27 cellular contexts compared by ENCODE assay signal in the genomic region with DNA sequence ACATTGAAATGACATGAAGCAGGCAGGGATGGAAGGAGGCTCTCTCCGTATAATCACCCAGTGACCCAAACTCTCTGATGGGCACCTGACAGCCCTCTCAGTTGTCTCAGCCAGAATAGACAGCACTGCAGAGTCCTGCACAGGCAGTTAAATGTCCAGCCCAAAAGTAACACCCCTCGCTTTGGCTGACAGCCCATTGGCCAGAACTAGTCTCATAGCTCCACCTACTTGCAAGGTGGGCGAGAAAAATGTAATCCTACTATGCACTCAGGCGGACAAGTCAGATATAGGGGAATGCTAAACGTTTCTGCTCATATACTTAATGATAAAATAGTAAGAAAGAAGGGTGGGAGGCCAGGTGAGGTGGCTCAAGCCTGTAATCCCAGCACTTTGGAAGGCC.
"Had no signal": no experiment of that assay in that cellular context is flagged by ENCODE, and none has a peak within 500 bp of the region (broad histone marks: within the 10 kb centered on the region; RNA-seq: fewer than 3 reads in every experiment).

No MANE protein-coding gene starts in this region.

- H3K4me1 ChIP-seq: parathyroid adenoma, psoas muscle, right lobe of liver, sigmoid colon, suprapubic skin, tibial artery, transverse colon, upper lobe of right lung, uterus had no signal

- H3K27me3 ChIP-seq: ovary, right lobe of liver, sigmoid colon, suprapubic skin, testis, transverse colon, upper lobe of right lung, uterus had no signal

- DNase-seq: naive thymus-derived CD8-positive, alpha-beta T cell; nephron progenitor cell; occipital lobe; ovary; posterior cingulate gyrus; psoas muscle; right cardiac atrium; right lobe of liver; sigmoid colon; small intestine; stimulated activated CD4-positive, alpha-beta T cell treated with anti-CD3 and anti-CD28 coated beads, Interleukin-15, amount 100 ng/mL, for 24 hours; stimulated activated CD4-positive, alpha-beta T cell treated with anti-CD3 and anti-CD28 coated beads, Interleukin-2, amount 100 ng/mL, for 24 hours; stimulated activated CD4-positive, alpha-beta T cell treated with anti-CD3 and anti-CD28 coated beads, Interleukin-2, amount 100 ng/mL, for 48 hours; stimulated activated CD4-positive, alpha-beta T cell treated with anti-CD3 and anti-CD28 coated beads, Interleukin-4, amount 100 ng/mL, for 24 hours; stimulated activated naive CD4-positive, alpha-beta T cell; stimulated activated naive CD8-positive, alpha-beta T cell treated with anti-CD3 and anti-CD28 coated beads, Interleukin-15, amount 100 ng/mL, for 72 hours; stimulated activated naive CD8-positive, alpha-beta T cell treated with anti-CD3 and anti-CD28 coated beads, Interleukin-15, Interleukin-2, amounts not matched to agents 100 U/mL and 50 U/mL, for 24 hours; substantia nigra; testis; tibial artery; transverse colon; upper lobe of right lung; uterus had no signal

- H3K9me3 ChIP-seq: ovary, psoas muscle, right lobe of liver, sigmoid colon, suprapubic skin, testis, tibial artery, transverse colon, upper lobe of right lung, uterus had no signal

- H3K4me3 ChIP-seq: ovary, psoas muscle, right lobe of liver, sigmoid colon, suprapubic skin, testis, tibial artery, transverse colon, upper lobe of right lung, uterus had no signal

- H3K36me3 ChIP-seq: ovary, right lobe of liver, sigmoid colon, suprapubic skin, tibial artery, transverse colon, upper lobe of right lung, uterus had no signal

- H3K27ac ChIP-seq: ovary, parathyroid adenoma, psoas muscle, right lobe of liver, sigmoid colon, suprapubic skin, testis, tibial artery, transverse colon, upper lobe of right lung, uterus had no signal

- ATAC-seq: naive thymus-derived CD8-positive, alpha-beta T cell; natural killer cell treated with Interleukin-12 subunit alpha and Interleukin-12 subunit beta and Interleukin-15 and Interleukin-18, amount 100 ng/mL, for 72 hours; psoas muscle; right cardiac atrium; right lobe of liver; stimulated activated effector memory CD8-positive, alpha-beta T cell treated with anti-CD3 and anti-CD28 coated beads, Interleukin-12 subunit alpha, Interleukin-12 subunit beta, amount 100 ng/mL, for 72 hours; stimulated activated naive CD8-positive, alpha-beta T cell treated with anti-CD3 and anti-CD28 coated beads, Interleukin-15, amount 100 ng/mL, for 72 hours; stimulated activated naive CD8-positive, alpha-beta T cell treated with anti-CD3 and anti-CD28 coated beads, Interleukin-15, Interleukin-2, amounts not matched to agents 100 U/mL and 50 U/mL, for 24 hours; upper lobe of right lung had no signal

- H3K9ac ChIP-seq: parathyroid adenoma had no signal

- H2AFZ ChIP-seq: parathyroid adenoma had no signal
